Comparison of ENCODE assay signal across 8 cellular contexts in genomic region chr16:69482410-69482951, GRCh38. TPM values are rescaled to one million over a fixed set of nuclear protein-coding genes. Genes with fewer than 3 reads are reported as not detected.
DNase-seq lines count a peak whose midpoint lies in the region; ATAC-seq lines count a peak whose summit lies in the region.

No MANE protein-coding gene starts in this region.

- no peaks in the 10 kb centered on the region for H3K9me3 Mint-ChIP-seq in activated T-helper 17 cell treated with anti-CD3 and anti-CD28 coated beads, Interleukin-2, amount 50 U/mL, for 72 hours

- no peak overlapping the region for H3K9ac ChIP-seq in rectal smooth muscle tissue (ENCODE audit: low read length)

- no peak overlapping the region for H3K4me3 ChIP-seq in rectal smooth muscle tissue (ENCODE audit: low read length)

- no peaks in the 10 kb centered on the region for H3K4me1 ChIP-seq in rectal smooth muscle tissue (ENCODE audit: control insufficient read depth, insufficient read depth, low read length)

- no peaks in the 10 kb centered on the region for H3K36me3 Mint-ChIP-seq in activated T-helper 17 cell treated with anti-CD3 and anti-CD28 coated beads, Interleukin-2, amount 50 U/mL, for 72 hours (ENCODE audit: low read depth)

- ATAC-seq in HG03175 (IDR thresholded peaks at IDR 0.05; ENCODE audit: unreplicated experiment) (no peak), HG03565 (IDR thresholded peaks at IDR 0.05; ENCODE audit: unreplicated experiment) (no peak)
- ATAC-seq in activated T-helper 17 cell treated with anti-CD3 and anti-CD28 coated beads, Interleukin-2, amount 50 U/mL, for 72 hours (replicated peaks): no peak

- no peak overlapping the region for H3K27ac Mint-ChIP-seq in activated T-helper 17 cell treated with anti-CD3 and anti-CD28 coated beads, Interleukin-2, amount 50 U/mL, for 72 hours

- no peak overlapping the region for H3K4me3 Mint-ChIP-seq in activated T-helper 17 cell treated with anti-CD3 and anti-CD28 coated beads, Interleukin-2, amount 50 U/mL, for 72 hours

- peaks cover 4% of the 10 kb centered on the region for H3K4me1 Mint-ChIP-seq in activated T-helper 17 cell treated with anti-CD3 and anti-CD28 coated beads, Interleukin-2, amount 50 U/mL, for 72 hours

- peak overlapping the region; percentile 54 for H3K27ac ChIP-seq in rectal smooth muscle tissue (ENCODE audit: low read depth, low read length)

- H3K27me3 Mint-ChIP-seq in activated T-helper 17 cell treated with anti-CD3 and anti-CD28 coated beads, Interleukin-2, amount 50 U/mL, for 72 hours: no peaks in the 10 kb centered on the region

- no peaks in the 10 kb centered on the region for H3K27me3 ChIP-seq in rectal smooth muscle tissue (ENCODE audit: control insufficient read depth, insufficient read depth, low read length)

- no peaks in the 10 kb centered on the region for H3K36me3 ChIP-seq in rectal smooth muscle tissue (ENCODE audit: control insufficient read depth, insufficient read depth, low read length)

- DNase-seq in D341Med (ENCODE audit: low spot score): peak; percentile 87
- peak; percentile 59 for DNase-seq in NCI-H82 treated with DMSO at 0.1 percent for 48 hours (lab: John Stamatoyannopoulos, UW; ENCODE audit: unreplicated experiment)
- peak; percentile 95 for DNase-seq in fibroblast of peridontal ligament (ENCODE audit: extremely low read depth)
- DNase-seq in stimulated activated CD4-positive, alpha-beta T cell treated with anti-CD3 and anti-CD28 coated beads, Interleukin-2, amount 100 ng/mL, for 48 hours: no peak

RNA-seq across cellular contexts. Expression of gene CYB5B, which starts 58.1 kb away (rescaled TPM):
- 100 to 1,000 TPM in 1 of 2 donors, 10 to 100 TPM in 1; 93.9 to 152 TPM for total RNA-seq in activated T-helper 17 cell treated with anti-CD3 and anti-CD28 coated beads, Interleukin-2, amount 50 U/mL, for 72 hours

Comparison
In these comparisons a context has a peak if more than half of its experiments do, and no peak if none do; other contexts are left out.
1. DNase-seq: peak in D341Med (single experiment), NCI-H82 treated with DMSO at 0.1 percent for 48 hours (single experiment) and fibroblast of peridontal ligament (single experiment); none in stimulated activated CD4-positive, alpha-beta T cell treated with anti-CD3 and anti-CD28 coated beads, Interleukin-2, amount 100 ng/mL, for 48 hours (0 of 2).